1 cellular context compared by ENCODE assay signal in the genomic region with DNA sequence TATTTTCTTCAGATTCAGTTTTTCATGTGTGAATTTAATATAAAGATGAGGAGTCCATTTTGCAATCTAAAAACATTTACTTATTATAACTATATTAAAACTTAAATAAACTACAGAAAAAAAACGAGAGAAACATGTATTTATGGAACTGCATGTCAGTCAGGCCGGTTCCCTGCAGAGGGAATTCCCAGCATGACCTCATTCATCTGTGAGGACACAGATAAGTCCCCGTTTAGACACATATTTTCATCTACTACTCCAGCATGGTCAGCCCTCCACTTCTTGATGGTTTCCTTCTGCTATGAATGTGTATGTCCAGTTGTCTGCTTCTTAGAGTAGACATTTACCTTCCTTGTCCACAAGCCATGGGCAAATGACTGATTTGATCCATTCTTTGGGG.
TF ChIP-seq lines count a peak whose summit lies in the region.

No MANE protein-coding gene starts in this region.

TF ChIP-seq in K562, 482 proteins besides CTCF, POLR2A, EP300 and RAD21 (continued from another document):
- TF ChIP-seq, protein P1, sequence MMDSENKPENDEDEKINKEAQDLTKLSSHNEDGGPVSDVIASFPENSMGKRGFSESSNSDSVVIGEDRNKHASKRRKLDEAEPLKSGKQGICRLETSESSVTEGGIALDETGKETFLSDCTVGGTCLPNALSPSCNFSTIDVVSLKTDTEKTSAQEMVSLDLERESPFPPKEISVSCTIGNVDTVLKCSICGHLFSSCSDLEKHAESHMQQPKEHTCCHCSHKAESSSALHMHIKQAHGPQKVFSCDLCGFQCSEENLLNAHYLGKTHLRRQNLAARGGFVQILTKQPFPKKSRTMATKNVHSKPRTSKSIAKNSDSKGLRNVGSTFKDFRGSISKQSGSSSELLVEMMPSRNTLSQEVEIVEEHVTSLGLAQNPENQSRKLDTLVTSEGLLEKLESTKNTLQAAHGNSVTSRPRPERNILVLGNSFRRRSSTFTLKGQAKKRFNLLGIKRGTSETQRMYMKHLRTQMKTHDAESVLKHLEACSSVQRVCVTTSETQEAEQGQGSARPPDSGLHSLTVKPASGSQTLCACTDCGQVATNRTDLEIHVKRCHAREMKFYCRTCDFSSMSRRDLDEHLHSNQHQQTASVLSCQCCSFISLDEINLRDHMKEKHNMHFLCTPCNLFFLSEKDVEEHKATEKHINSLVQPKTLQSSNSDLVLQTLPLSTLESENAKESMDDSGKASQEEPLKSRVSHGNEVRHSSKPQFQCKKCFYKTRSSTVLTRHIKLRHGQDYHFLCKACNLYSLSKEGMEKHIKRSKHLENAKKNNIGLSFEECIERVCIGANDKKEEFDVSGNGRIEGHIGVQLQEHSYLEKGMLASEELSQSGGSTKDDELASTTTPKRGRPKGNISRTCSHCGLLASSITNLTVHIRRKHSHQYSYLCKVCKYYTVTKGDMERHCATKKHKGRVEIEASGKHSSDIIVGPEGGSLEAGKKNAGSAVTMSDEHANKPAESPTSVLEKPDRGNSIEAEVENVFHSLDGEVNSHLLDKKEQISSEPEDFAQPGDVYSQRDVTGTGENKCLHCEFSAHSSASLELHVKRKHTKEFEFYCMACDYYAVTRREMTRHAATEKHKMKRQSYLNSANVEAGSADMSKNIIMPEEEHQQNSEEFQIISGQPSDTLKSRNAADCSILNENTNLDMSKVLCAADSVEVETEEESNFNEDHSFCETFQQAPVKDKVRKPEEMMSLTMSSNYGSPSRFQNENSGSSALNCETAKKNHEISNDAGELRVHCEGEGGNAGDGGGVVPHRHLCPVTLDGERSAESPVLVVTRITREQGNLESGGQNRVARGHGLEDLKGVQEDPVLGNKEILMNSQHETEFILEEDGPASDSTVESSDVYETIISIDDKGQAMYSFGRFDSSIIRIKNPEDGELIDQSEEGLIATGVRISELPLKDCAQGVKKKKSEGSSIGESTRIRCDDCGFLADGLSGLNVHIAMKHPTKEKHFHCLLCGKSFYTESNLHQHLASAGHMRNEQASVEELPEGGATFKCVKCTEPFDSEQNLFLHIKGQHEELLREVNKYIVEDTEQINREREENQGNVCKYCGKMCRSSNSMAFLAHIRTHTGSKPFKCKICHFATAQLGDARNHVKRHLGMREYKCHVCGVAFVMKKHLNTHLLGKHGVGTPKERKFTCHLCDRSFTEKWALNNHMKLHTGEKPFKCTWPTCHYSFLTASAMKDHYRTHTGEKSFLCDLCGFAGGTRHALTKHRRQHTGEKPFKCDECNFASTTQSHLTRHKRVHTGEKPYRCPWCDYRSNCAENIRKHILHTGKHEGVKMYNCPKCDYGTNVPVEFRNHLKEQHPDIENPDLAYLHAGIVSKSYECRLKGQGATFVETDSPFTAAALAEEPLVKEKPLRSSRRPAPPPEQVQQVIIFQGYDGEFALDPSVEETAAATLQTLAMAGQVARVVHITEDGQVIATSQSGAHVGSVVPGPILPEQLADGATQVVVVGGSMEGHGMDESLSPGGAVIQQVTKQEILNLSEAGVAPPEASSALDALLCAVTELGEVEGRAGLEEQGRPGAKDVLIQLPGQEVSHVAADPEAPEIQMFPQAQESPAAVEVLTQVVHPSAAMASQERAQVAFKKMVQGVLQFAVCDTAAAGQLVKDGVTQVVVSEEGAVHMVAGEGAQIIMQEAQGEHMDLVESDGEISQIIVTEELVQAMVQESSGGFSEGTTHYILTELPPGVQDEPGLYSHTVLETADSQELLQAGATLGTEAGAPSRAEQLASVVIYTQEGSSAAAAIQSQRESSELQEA (IDR thresholded peaks at IDR 0.05; ENCODE audit: low read depth), result no peak
- TF ChIP-seq DPF2 (IDR thresholded peaks at IDR 0.05) (0 out of 2 replicates have a peak, but pooled peaks have one; percentile 33), JUND (IDR thresholded peaks at IDR 0.05; ENCODE audit: borderline replicate concordance, low read depth, low read length) (peak; percentile 88), JUND (tag; IDR thresholded peaks at IDR 0.05; ENCODE audit: borderline replicate concordance, low read depth, low read length) (peak; percentile 83; the same call in 2 of the 3 replicates), CBFA2T3 (IDR thresholded peaks at IDR 0.05) (peak; percentile 39; the same call in 1 of the 2 replicates), ARID1B (IDR thresholded peaks at IDR 0.05) (peak; percentile 71)
- TF ChIP-seq, protein P2, sequence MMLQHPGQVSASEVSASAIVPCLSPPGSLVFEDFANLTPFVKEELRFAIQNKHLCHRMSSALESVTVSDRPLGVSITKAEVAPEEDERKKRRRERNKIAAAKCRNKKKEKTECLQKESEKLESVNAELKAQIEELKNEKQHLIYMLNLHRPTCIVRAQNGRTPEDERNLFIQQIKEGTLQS (IDR thresholded peaks at IDR 0.05), result peak; percentile 80
- TF ChIP-seq, protein P2 (CRISPR knock-in tag; conservative IDR thresholded peaks at IDR 0.05), result no peak
